In the genomic region with DNA sequence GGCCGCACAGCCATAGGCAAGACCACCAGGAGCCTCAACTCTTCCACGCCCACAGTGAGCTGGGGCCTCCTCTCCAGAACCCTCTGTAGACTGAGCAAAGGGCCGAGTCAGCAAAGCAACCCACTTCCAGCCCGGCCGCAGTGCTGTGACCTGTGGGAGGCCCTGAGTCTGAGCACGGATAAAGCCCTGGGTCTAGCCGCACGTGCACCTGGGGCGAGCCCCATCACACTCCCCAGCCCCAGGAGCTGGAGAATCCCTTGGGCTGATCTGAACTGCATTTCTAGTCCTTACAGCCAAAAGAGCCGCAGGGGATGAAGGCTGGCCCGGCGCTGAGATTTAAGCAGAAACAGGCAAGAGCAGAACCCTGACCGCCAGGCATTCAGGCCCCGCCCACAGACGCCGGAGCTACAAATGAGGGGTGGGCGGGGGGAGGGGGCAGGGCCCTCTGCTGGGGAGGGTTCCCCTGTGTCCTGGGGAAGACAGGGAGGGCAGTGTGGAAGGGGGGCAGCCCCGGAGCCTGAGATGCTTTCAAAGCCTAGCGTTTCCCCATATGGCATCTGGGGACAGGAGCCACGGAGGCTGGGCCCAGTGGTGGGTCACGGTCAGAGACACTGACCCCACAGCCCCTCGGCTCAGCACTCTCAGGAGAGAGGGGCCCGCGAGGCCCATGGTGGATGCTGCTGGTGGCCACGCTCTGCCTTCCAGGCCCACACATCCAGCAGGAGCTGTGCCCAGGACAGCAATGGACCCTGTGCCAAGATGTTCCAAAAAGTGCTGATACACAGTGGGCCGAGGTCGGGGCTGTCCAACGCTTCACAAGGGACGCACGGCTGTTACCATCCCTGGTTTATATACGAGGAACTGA, we compare ENCODE assay signal across 14 cellular contexts. TPM values are rescaled to one million over a fixed set of nuclear protein-coding genes. Genes with fewer than 3 reads are reported as not detected.
DNase-seq lines count a peak whose midpoint lies in the region; ATAC-seq and TF ChIP-seq lines count a peak whose summit lies in the region.
"Had no signal": no experiment of that assay in that cellular context is flagged by ENCODE, and none has a peak within 500 bp of the region (broad histone marks: within the 10 kb centered on the region; RNA-seq: fewer than 3 reads in every experiment).

No MANE protein-coding gene starts in this region.

- H3K36me3 ChIP-seq in CD8-positive, alpha-beta T cell (ENCODE audit: insufficient read depth, low read length) = peaks cover 16% of the 10 kb centered on the region

- CTCF ChIA-PET in CD8-positive, alpha-beta T cell (lab: Charles Lee) = interaction anchor here (0.8 to 1.7 kb wide), 3 partner anchors 14 to 75 kb away, joined by 3 to 5 read pairs (median 3); no protein-coding TSS in a partner anchor

- H3K4me1 Mint-ChIP-seq in naive thymus-derived CD8-positive, alpha-beta T cell = peaks cover 14 to 45% (median 40%) of the 10 kb centered on the region in 4 donors
- H3K4me1 Mint-ChIP-seq in CD8-positive, alpha-beta T cell (ENCODE audit: low read depth) = peaks cover 40% of the 10 kb centered on the region

- H3K9me3 ChIP-seq in CD8-positive, alpha-beta T cell (ENCODE audit: low read length) = no peaks in the 10 kb centered on the region

- H3K36me3 Mint-ChIP-seq in naive thymus-derived CD8-positive, alpha-beta T cell = peaks cover 0 to 14% (median 0%) of the 10 kb centered on the region in 3 donors
- H3K36me3 Mint-ChIP-seq in CD8-positive, alpha-beta T cell = peaks cover 10% of the 10 kb centered on the region

- peak; percentile 15 for DNase-seq in 8988T
- no peak for DNase-seq in coronary artery (ENCODE audit: low spot score)
- no peak for DNase-seq in naive thymus-derived CD8-positive, alpha-beta T cell
- no peak for DNase-seq in dorsolateral prefrontal cortex
- no peak for DNase-seq in CD8-positive, alpha-beta T cell
- DNase-seq in AG08396 (ENCODE audit: low spot score) = no peak
- DNase-seq: activated T-cell treated with anti-CD3 and anti-CD28 coated beads, Interleukin-2, amount 50 U/mL, for 48 hours; Kasumi-1; NCI-H446 treated with DMSO at 0.1 percent for 48 hours had no signal

- TF ChIP-seq CTCF in coronary artery (IDR thresholded peaks at IDR 0.05) = no peak
- no peak for TF ChIP-seq CTCF in dorsolateral prefrontal cortex (IDR thresholded peaks at IDR 0.05 in 54 of 56, conservative IDR thresholded peaks at IDR 0.05 in 2 of 56; ENCODE audit: low read depth in 1 of 56, partially characterized antibody in 56 of 56)
- TF ChIP-seq CTCF in CD8-positive, alpha-beta T cell (IDR thresholded peaks at IDR 0.05) = no peak

- POLR2A ChIA-PET in naive thymus-derived CD8-positive, alpha-beta T cell (lab: Charles Lee) = interaction anchor here (0.6 to 22.1 kb wide), 9 partner anchors 10 to 117 kb away, joined by 3 to 1566 read pairs (median 8); partner anchors contain the start of genes ARHGAP45 and CNN2
- POLR2A ChIA-PET in CD8-positive, alpha-beta T cell (lab: Charles Lee) = no interaction called here

- peak; percentile 38 for ATAC-seq in HG02885 (IDR thresholded peaks at IDR 0.05; ENCODE audit: poor library complexity, unreplicated experiment)
- no peak for ATAC-seq in naive thymus-derived CD8-positive, alpha-beta T cell
- no peak for ATAC-seq in CD8-positive, alpha-beta T cell
- ATAC-seq in HG03571 (IDR thresholded peaks at IDR 0.05; ENCODE audit: unreplicated experiment) = no peak

- intact Hi-C loops in dorsolateral prefrontal cortex (cut with DNase I) = no loop called here
- intact Hi-C loops in CD8-positive, alpha-beta T cell (cut with DNase I, micrococcal nuclease) = no loop called here

- H3K27ac ChIP-seq in coronary artery (peak overlapping the region in 1 of 2 donors; percentile 69), dorsolateral prefrontal cortex (peak overlapping the region in 7 of 59 donors; percentile 2 to 52 (median 31))
- H3K27ac ChIP-seq in CD8-positive, alpha-beta T cell (ENCODE audit: low read depth, low read length) = no peak overlapping the region

- peak overlapping the region in 3 of 10 donors; percentile 15 to 56 (median 53) for H3K27ac Mint-ChIP-seq in naive thymus-derived CD8-positive, alpha-beta T cell
- no peak overlapping the region for H3K27ac Mint-ChIP-seq in CD8-positive, alpha-beta T cell

- H3K4me3 ChIP-seq in coronary artery (peak overlapping the region; percentile 49), dorsolateral prefrontal cortex (peak overlapping the region in 8 of 59 donors; percentile 2 to 30 (median 12))
- H3K4me3 ChIP-seq in CD8-positive, alpha-beta T cell (ENCODE audit: low read depth, low read length) = no peak overlapping the region

- no peaks in the 10 kb centered on the region for H3K27me3 ChIP-seq in dorsolateral prefrontal cortex
- H3K27me3 ChIP-seq in CD8-positive, alpha-beta T cell (ENCODE audit: insufficient read depth, low read length) = no peaks in the 10 kb centered on the region

- H3K9me3 Mint-ChIP-seq in naive thymus-derived CD8-positive, alpha-beta T cell = no peaks in the 10 kb centered on the region
- no peaks in the 10 kb centered on the region for H3K9me3 Mint-ChIP-seq in CD8-positive, alpha-beta T cell
- H3K9me3 Mint-ChIP-seq: CD14-positive monocyte; dendritic cell treated with granulocyte-macrophage colony-stimulating factor and Interleukin-4, amounts not matched to agents 40 ng/mL and 50 ng/mL, for 4 days had no signal

- H3K27me3 Mint-ChIP-seq in naive thymus-derived CD8-positive, alpha-beta T cell = no peaks in the 10 kb centered on the region
- no peaks in the 10 kb centered on the region for H3K27me3 Mint-ChIP-seq in CD8-positive, alpha-beta T cell (ENCODE audit: low read depth)
- H3K27me3 Mint-ChIP-seq: dendritic cell treated with granulocyte-macrophage colony-stimulating factor and Interleukin-4, amounts not matched to agents 40 ng/mL and 50 ng/mL, for 4 days had no signal

- peak overlapping the region in 6 of 10 donors; percentile 9 to 94 (median 38) for H3K4me3 Mint-ChIP-seq in naive thymus-derived CD8-positive, alpha-beta T cell
- no peak overlapping the region for H3K4me3 Mint-ChIP-seq in CD8-positive, alpha-beta T cell
- H3K4me3 Mint-ChIP-seq: CD14-positive monocyte had no signal

- peaks cover 41% of the 10 kb centered on the region for H3K4me1 ChIP-seq in CD8-positive, alpha-beta T cell (ENCODE audit: insufficient read depth, low read length)

RNA-seq across cellular contexts. Expression of gene TMEM259, which starts 4.9 kb away (rescaled TPM):
- 100 to 1,000 TPM; 331 to 365 TPM for total RNA-seq in naive thymus-derived CD8-positive, alpha-beta T cell
- polyA plus RNA-seq in naive thymus-derived CD8-positive, alpha-beta T cell = 10 to 100 TPM; 37.9 to 77.0 (median 52.0) TPM
- total RNA-seq in dorsolateral prefrontal cortex = 100 to 1,000 TPM in 119 of 120 experiments, 10 to 100 TPM in 1; 98.2 to 236 (median 132) TPM
- total RNA-seq in CD8-positive, alpha-beta T cell = 100 to 1,000 TPM; 408 to 443 TPM

RNA-seq across cellular contexts. Expression of gene RNU6-2, which starts 5.3 kb away (rescaled TPM):
- not detected for total RNA-seq in naive thymus-derived CD8-positive, alpha-beta T cell
- not detected for polyA plus RNA-seq in naive thymus-derived CD8-positive, alpha-beta T cell
- not detected for total RNA-seq in dorsolateral prefrontal cortex
- not detected for total RNA-seq in CD8-positive, alpha-beta T cell
- total RNA-seq: osteocyte had no signal
- polyA plus RNA-seq: CD14-positive monocyte had no signal

RNA-seq across cellular contexts. Expression of gene CNN2, which starts 10.4 kb away (rescaled TPM):
- 100 to 1,000 TPM; 211 to 216 TPM for total RNA-seq in naive thymus-derived CD8-positive, alpha-beta T cell
- 100 to 1,000 TPM; 498 to 693 (median 515) TPM for polyA plus RNA-seq in naive thymus-derived CD8-positive, alpha-beta T cell
- 10 to 100 TPM in 31 of 120 experiments, 1 to 10 TPM in 89; 1.1 to 28.7 (median 6.6) TPM for total RNA-seq in dorsolateral prefrontal cortex
- total RNA-seq in CD8-positive, alpha-beta T cell = 100 to 1,000 TPM; 382 to 392 TPM

RNA-seq across cellular contexts. Expression of gene GRIN3B, which starts 15.8 kb away (rescaled TPM):
- total RNA-seq in naive thymus-derived CD8-positive, alpha-beta T cell = not detected
- polyA plus RNA-seq in naive thymus-derived CD8-positive, alpha-beta T cell = not detected
- under 1 TPM in 3 of 120 experiments, not detected in 117; 0.13 to 0.76 (median 0.16) TPM for total RNA-seq in dorsolateral prefrontal cortex
- under 1 TPM; 0.35 to 0.53 TPM for total RNA-seq in CD8-positive, alpha-beta T cell

RNA-seq across cellular contexts. Expression of gene ABCA7, which starts 23.9 kb away (rescaled TPM):
- 100 to 1,000 TPM; 221 to 232 TPM for total RNA-seq in naive thymus-derived CD8-positive, alpha-beta T cell
- 10 to 100 TPM in 1 of 3 donors, 1 to 10 TPM in 2; 4.2 to 14.4 (median 8.7) TPM for polyA plus RNA-seq in naive thymus-derived CD8-positive, alpha-beta T cell
- 10 to 100 TPM; 12.5 to 56.5 (median 28.1) TPM for total RNA-seq in dorsolateral prefrontal cortex
- total RNA-seq in CD8-positive, alpha-beta T cell = 10 to 100 TPM; 93.3 to 98.0 TPM

Comparison
In these comparisons a context has a peak if more than half of its experiments do, and no peak if none do; other contexts are left out.
1. RNA of gene CNN2, which starts 10.4 kb away (total RNA-seq): 382 to 392 TPM in CD8-positive, alpha-beta T cell and 211 to 216 TPM in naive thymus-derived CD8-positive, alpha-beta T cell; 1.1 to 28.7 TPM in dorsolateral prefrontal cortex; every median in the first group is over 4 times any median in the second.